8 cellular contexts compared by ENCODE assay signal in genomic region chr3:25664810-25665645, GRCh38. TPM values are rescaled to one million over a fixed set of nuclear protein-coding genes. Genes with fewer than 3 reads are reported as not detected.
DNase-seq lines count a peak whose midpoint lies in the region; ATAC-seq and TF ChIP-seq lines count a peak whose summit lies in the region.

A gene with protein sequence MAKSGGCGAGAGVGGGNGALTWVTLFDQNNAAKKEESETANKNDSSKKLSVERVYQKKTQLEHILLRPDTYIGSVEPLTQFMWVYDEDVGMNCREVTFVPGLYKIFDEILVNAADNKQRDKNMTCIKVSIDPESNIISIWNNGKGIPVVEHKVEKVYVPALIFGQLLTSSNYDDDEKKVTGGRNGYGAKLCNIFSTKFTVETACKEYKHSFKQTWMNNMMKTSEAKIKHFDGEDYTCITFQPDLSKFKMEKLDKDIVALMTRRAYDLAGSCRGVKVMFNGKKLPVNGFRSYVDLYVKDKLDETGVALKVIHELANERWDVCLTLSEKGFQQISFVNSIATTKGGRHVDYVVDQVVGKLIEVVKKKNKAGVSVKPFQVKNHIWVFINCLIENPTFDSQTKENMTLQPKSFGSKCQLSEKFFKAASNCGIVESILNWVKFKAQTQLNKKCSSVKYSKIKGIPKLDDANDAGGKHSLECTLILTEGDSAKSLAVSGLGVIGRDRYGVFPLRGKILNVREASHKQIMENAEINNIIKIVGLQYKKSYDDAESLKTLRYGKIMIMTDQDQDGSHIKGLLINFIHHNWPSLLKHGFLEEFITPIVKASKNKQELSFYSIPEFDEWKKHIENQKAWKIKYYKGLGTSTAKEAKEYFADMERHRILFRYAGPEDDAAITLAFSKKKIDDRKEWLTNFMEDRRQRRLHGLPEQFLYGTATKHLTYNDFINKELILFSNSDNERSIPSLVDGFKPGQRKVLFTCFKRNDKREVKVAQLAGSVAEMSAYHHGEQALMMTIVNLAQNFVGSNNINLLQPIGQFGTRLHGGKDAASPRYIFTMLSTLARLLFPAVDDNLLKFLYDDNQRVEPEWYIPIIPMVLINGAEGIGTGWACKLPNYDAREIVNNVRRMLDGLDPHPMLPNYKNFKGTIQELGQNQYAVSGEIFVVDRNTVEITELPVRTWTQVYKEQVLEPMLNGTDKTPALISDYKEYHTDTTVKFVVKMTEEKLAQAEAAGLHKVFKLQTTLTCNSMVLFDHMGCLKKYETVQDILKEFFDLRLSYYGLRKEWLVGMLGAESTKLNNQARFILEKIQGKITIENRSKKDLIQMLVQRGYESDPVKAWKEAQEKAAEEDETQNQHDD (N-terminal part only) (minus strand): TSS chr3:25664907. CDS start chr3:25664297, 610 bp downstream.

- DNase-seq in DMS53 (lab: John Stamatoyannopoulos, UW) (peak; percentile 88), KG1 (lab: John Stamatoyannopoulos, UW) (peak; percentile 91), Peyer's patch (peak; percentile 94 to 98 (median 97))
- DNase-seq in activated T-cell treated with anti-CD3 and anti-CD28 coated beads, Interleukin-2, amount 50 U/mL, for 48 hours = peak; percentile 96
- DNase-seq in stimulated activated CD8-positive, alpha-beta memory T cell treated with anti-CD3 and anti-CD28 coated beads, Interleukin-7, amount 100 ng/mL, for 1 hour (ENCODE audit: low read depth in 2 of 2) = peak; percentile 87 to 90

- H3K4me3 ChIP-seq in Peyer's patch = peak within 1 kb of the TSS; percentile 89 to 97 (median 90)
- peak within 1 kb of the TSS; percentile 92 to 98 for H3K4me3 ChIP-seq in esophagus (ENCODE audit: low read depth in 1 of 2, low read length in 2 of 2)
- peak within 1 kb of the TSS; percentile 76 for H3K4me3 ChIP-seq in mucosa of stomach (ENCODE audit: low read length)

- H3K27me3 ChIP-seq in Peyer's patch (no peaks in the 10 kb centered on the region), esophagus (ENCODE audit: control insufficient read depth in 1 of 2, insufficient read depth in 2 of 2, low read length in 2 of 2) (no peaks in the 10 kb centered on the region), mucosa of stomach (ENCODE audit: control insufficient read depth, insufficient read depth, low read length) (no peaks in the 10 kb centered on the region)

- H3K36me3 ChIP-seq in Peyer's patch = no peaks in the 10 kb centered on the region
- H3K36me3 ChIP-seq in esophagus (ENCODE audit: control insufficient read depth in 2 of 2, insufficient read depth in 2 of 2, low read length in 1 of 2) = no peaks in the 10 kb centered on the region
- H3K36me3 ChIP-seq in mucosa of stomach (ENCODE audit: control insufficient read depth, insufficient read depth, low read length) = no peaks in the 10 kb centered on the region

- H3K9me3 ChIP-seq in Peyer's patch (no peaks in the 10 kb centered on the region), esophagus (ENCODE audit: control insufficient read depth in 2 of 2, insufficient read depth in 1 of 2, low read depth in 1 of 2, low read length in 1 of 2) (no peaks in the 10 kb centered on the region), mucosa of stomach (ENCODE audit: control insufficient read depth, low read length) (no peaks in the 10 kb centered on the region)

- TF ChIP-seq CTCF in Peyer's patch (IDR thresholded peaks at IDR 0.05) = no peak

- ATAC-seq in GM21723 (IDR thresholded peaks at IDR 0.05; ENCODE audit: unreplicated experiment) = peak; percentile 86

- TF ChIP-seq POLR2A in Peyer's patch (IDR thresholded peaks at IDR 0.05) = peak; percentile 81 to 97

- H3K4me1 ChIP-seq in Peyer's patch (peaks cover 0 to 21% (median 4%) of the 10 kb centered on the region in 4 donors), esophagus (ENCODE audit: control insufficient read depth in 2 of 2, insufficient read depth in 2 of 2, low read length in 1 of 2) (no peaks in the 10 kb centered on the region), mucosa of stomach (ENCODE audit: control insufficient read depth, insufficient read depth, low read length) (peaks cover 20% of the 10 kb centered on the region)

- peak within 1 kb of the TSS; percentile 86 for H3K9ac ChIP-seq in mucosa of stomach (ENCODE audit: low read length)

- H3K27ac ChIP-seq in Peyer's patch (peak within 1 kb of the TSS; percentile 95 to 100 (median 99)), esophagus (ENCODE audit: low read depth in 2 of 2, low read length in 1 of 2) (peak within 1 kb of the TSS; percentile 99 to 100)

- 1% methylated on average over 43 of the region's 43 CpGs for WGBS in esophagus, 2 donors

RNA-seq across cellular contexts. Expression of the gene that starts here (rescaled TPM):
- 100 to 1,000 TPM in 1 of 4 donors, 10 to 100 TPM in 3; 70.4 to 198 (median 73.8) TPM for total RNA-seq in Peyer's patch
- polyA plus RNA-seq in esophagus = 10 to 100 TPM; 28.5 to 47.1 TPM

Comparison
In these comparisons a context has a peak if more than half of its experiments do, and no peak if none do; other contexts are left out.
1. Peak in every context shown above with its lines: DNase-seq, ATAC-seq, H3K4me3 ChIP-seq and H3K27ac ChIP-seq.